ENCODE assay signal across 16 cellular contexts in the genomic region with DNA sequence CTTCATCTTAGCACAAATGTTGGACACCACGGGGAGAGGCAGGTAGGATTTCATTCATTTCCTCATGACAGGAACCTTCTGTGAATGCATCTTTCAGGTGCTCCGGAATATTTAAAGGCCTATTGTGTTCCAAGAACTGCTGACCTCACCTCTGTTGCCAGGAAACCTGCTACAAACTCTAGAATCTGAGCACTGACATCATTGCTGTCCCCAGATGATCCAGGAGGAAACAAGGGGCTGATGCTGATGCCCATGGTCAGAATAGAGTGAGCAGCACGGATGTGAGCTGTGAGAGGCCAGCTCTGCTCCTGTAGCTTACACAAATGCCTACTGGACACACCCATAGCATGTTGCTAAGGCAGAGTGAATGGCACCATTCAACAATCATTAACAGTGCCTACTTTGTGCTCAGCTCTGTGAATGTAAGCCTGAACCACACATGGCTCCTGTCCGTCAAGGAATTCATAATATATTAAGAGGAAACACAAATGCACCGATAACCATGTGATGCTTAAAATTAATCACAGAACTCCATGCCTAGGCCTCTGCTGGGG.
"Had no signal": no experiment of that assay in that cellular context is flagged by ENCODE, and none has a peak within 500 bp of the region (broad histone marks: within the 10 kb centered on the region; RNA-seq: fewer than 3 reads in every experiment).

No MANE protein-coding gene starts in this region.

- H3K36me3 ChIP-seq: left lung, stomach, thoracic aorta, vagina had no signal

- H3K27ac Mint-ChIP-seq: activated CD4-positive, alpha-beta T cell treated with anti-CD3 and anti-CD28 coated beads, Interleukin-2, amount 10 ng/mL, durations not matched to agents 7 days and 5 days; activated naive CD8-positive, alpha-beta T cell treated with anti-CD3 and anti-CD28 coated beads for 36 hours; activated T-helper 1 cell treated with anti-CD3 and anti-CD28 coated beads, Interleukin-12 subunit alpha, Interleukin-12 subunit beta, Interleukin-2, Interleukin-4 antibody, amounts not matched to agents 30 ng/mL and 10 ng/mL and 1 ng/mL, durations not matched to agents 14 hours and 24 hours and 36 hours; nephron had no signal

- H3K4me1 ChIP-seq: foreskin keratinocyte, left lung, psoas muscle, stomach, vagina had no signal

- H3K27ac ChIP-seq: foreskin keratinocyte, left lung, psoas muscle, stomach, thoracic aorta, vagina had no signal

- H3K36me3 Mint-ChIP-seq: activated naive CD8-positive, alpha-beta T cell treated with anti-CD3 and anti-CD28 coated beads for 36 hours; brain had no signal

- H3K9me3 ChIP-seq: left lung, psoas muscle, stomach, thoracic aorta, vagina had no signal

- DNase-seq: activated CD4-positive, alpha-beta T cell treated with anti-CD3 and anti-CD28 coated beads, Interleukin-2, amount 10 ng/mL, durations not matched to agents 7 days and 5 days; activated naive CD8-positive, alpha-beta T cell treated with anti-CD3 and anti-CD28 coated beads for 36 hours; cortex of kidney; effector CD8-positive, alpha-beta T cell; foreskin keratinocyte; head of caudate nucleus; islet precursor cell; left lung; mesenchymal stem cell; psoas muscle; stomach had no signal

- H3K4me1 Mint-ChIP-seq: activated CD4-positive, alpha-beta T cell treated with anti-CD3 and anti-CD28 coated beads, Interleukin-2, amount 10 ng/mL, durations not matched to agents 7 days and 5 days; activated naive CD8-positive, alpha-beta T cell treated with anti-CD3 and anti-CD28 coated beads for 36 hours; nephron had no signal

- H3K27me3 Mint-ChIP-seq: activated CD4-positive, alpha-beta T cell treated with anti-CD3 and anti-CD28 coated beads, Interleukin-2, amount 10 ng/mL, durations not matched to agents 7 days and 5 days; activated naive CD8-positive, alpha-beta T cell treated with anti-CD3 and anti-CD28 coated beads for 36 hours; brain had no signal

- H3K4me3 Mint-ChIP-seq: activated CD4-positive, alpha-beta T cell treated with anti-CD3 and anti-CD28 coated beads, Interleukin-2, amount 10 ng/mL, durations not matched to agents 7 days and 5 days; activated naive CD8-positive, alpha-beta T cell treated with anti-CD3 and anti-CD28 coated beads for 36 hours; activated T-helper 1 cell treated with anti-CD3 and anti-CD28 coated beads, Interleukin-12 subunit alpha, Interleukin-12 subunit beta, Interleukin-2, Interleukin-4 antibody, amounts not matched to agents 30 ng/mL and 10 ng/mL and 1 ng/mL, durations not matched to agents 14 hours and 24 hours and 36 hours; brain; nephron had no signal

- H3K9me3 Mint-ChIP-seq: activated CD4-positive, alpha-beta T cell treated with anti-CD3 and anti-CD28 coated beads, Interleukin-2, amount 10 ng/mL, durations not matched to agents 7 days and 5 days; activated naive CD8-positive, alpha-beta T cell treated with anti-CD3 and anti-CD28 coated beads for 36 hours; activated T-helper 1 cell treated with anti-CD3 and anti-CD28 coated beads, Interleukin-12 subunit alpha, Interleukin-12 subunit beta, Interleukin-2, Interleukin-4 antibody, amounts not matched to agents 30 ng/mL and 10 ng/mL and 1 ng/mL, durations not matched to agents 14 hours and 24 hours and 36 hours; brain; nephron had no signal

- H3K27me3 ChIP-seq: foreskin keratinocyte, left lung, stomach, vagina had no signal

- H3K4me3 ChIP-seq: left lung, psoas muscle, stomach, thoracic aorta, vagina had no signal
